In the genomic region with DNA sequence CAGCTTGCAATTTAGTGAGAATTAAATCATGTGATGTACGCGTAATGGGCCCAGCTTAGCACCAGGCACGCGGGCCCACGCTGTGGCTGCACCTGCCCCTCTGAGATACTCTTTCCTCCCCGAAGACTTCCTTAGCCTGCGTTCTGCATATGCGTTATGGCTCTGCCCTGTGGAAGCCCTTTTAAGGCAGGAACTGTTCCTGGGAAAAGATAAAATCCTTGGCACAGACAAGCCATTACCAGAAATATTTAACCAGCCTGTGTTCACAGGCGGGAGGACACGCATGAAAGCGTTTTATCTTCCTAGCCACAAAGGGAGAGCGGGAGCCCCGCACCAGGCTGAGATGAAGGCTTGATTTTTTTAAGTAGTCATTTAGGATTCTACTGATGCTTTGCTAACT, we compare ENCODE assay signal across 19 cellular contexts.
"Had no signal": no experiment of that assay in that cellular context is flagged by ENCODE, and none has a peak within 500 bp of the region (broad histone marks: within the 10 kb centered on the region; RNA-seq: fewer than 3 reads in every experiment).

No MANE protein-coding gene starts in this region.

- H3K9me3 ChIP-seq: gastroesophageal sphincter, psoas muscle had no signal

- H3K4me3 ChIP-seq: coronary artery, gastroesophageal sphincter, psoas muscle had no signal

- H3K27ac ChIP-seq: coronary artery, gastroesophageal sphincter, psoas muscle had no signal

- H3K4me3 Mint-ChIP-seq: activated CD4-positive, alpha-beta T cell treated with anti-CD3 and anti-CD28 coated beads, Interleukin-2, amount 10 ng/mL, durations not matched to agents 7 days and 5 days; activated naive CD4-positive, alpha-beta T cell treated with anti-CD3 and anti-CD28 coated beads for 36 hours; activated T-helper 17 cell treated with anti-CD3 and anti-CD28 coated beads, Interleukin-2, amount 50 U/mL, for 72 hours; naive thymus-derived CD8-positive, alpha-beta T cell; T-helper 17 cell had no signal

- H3K9me3 Mint-ChIP-seq: activated CD4-positive, alpha-beta T cell treated with anti-CD3 and anti-CD28 coated beads, Interleukin-2, amount 10 ng/mL, durations not matched to agents 7 days and 5 days; activated naive CD4-positive, alpha-beta T cell treated with anti-CD3 and anti-CD28 coated beads for 36 hours; activated T-helper 17 cell treated with anti-CD3 and anti-CD28 coated beads, Interleukin-2, amount 50 U/mL, for 72 hours; naive thymus-derived CD8-positive, alpha-beta T cell had no signal

- H3K4me1 ChIP-seq: gastroesophageal sphincter, psoas muscle had no signal

- H3K36me3 ChIP-seq: gastroesophageal sphincter had no signal

- H3K4me1 Mint-ChIP-seq: activated CD4-positive, alpha-beta T cell treated with anti-CD3 and anti-CD28 coated beads, Interleukin-2, amount 10 ng/mL, durations not matched to agents 7 days and 5 days; activated T-helper 17 cell treated with anti-CD3 and anti-CD28 coated beads, Interleukin-2, amount 50 U/mL, for 72 hours; naive thymus-derived CD8-positive, alpha-beta T cell; T-helper 17 cell had no signal

- H3K27ac Mint-ChIP-seq: activated CD4-positive, alpha-beta T cell treated with anti-CD3 and anti-CD28 coated beads, Interleukin-2, amount 10 ng/mL, durations not matched to agents 7 days and 5 days; activated naive CD4-positive, alpha-beta T cell treated with anti-CD3 and anti-CD28 coated beads for 36 hours; activated T-helper 17 cell treated with anti-CD3 and anti-CD28 coated beads, Interleukin-2, amount 50 U/mL, for 72 hours; naive thymus-derived CD8-positive, alpha-beta T cell; T-helper 17 cell had no signal

- ATAC-seq: activated T-helper 17 cell treated with anti-CD3 and anti-CD28 coated beads, Interleukin-2, amount 50 U/mL, for 72 hours; gastroesophageal sphincter; left cardiac atrium; naive thymus-derived CD8-positive, alpha-beta T cell; psoas muscle; stimulated activated naive CD8-positive, alpha-beta T cell treated with anti-CD3 and anti-CD28 coated beads, Interleukin-15, Interleukin-2, amounts not matched to agents 100 U/mL and 50 U/mL, for 24 hours; T-helper 17 cell had no signal

- H3K27me3 ChIP-seq: gastroesophageal sphincter had no signal

- H3K36me3 Mint-ChIP-seq: naive thymus-derived CD8-positive, alpha-beta T cell had no signal

- DNase-seq: activated CD4-positive, alpha-beta T cell treated with anti-CD3 and anti-CD28 coated beads, Interleukin-2, amount 10 ng/mL, durations not matched to agents 7 days and 5 days; activated CD4-positive, CD25-positive, alpha-beta regulatory T cell; activated CD8-positive, alpha-beta memory T cell treated with anti-CD3 and anti-CD28 coated beads for 24 hours; activated naive CD4-positive, alpha-beta T cell treated with anti-CD3 and anti-CD28 coated beads for 36 hours; activated T-cell treated with anti-CD3 and anti-CD28 coated beads for 4 hours; central memory CD4-positive, alpha-beta T cell; effector memory CD4-positive, alpha-beta T cell; hippocampal formation; left cardiac atrium; naive thymus-derived CD8-positive, alpha-beta T cell; occipital lobe; psoas muscle; stimulated activated CD4-positive, alpha-beta T cell treated with anti-CD3 and anti-CD28 coated beads, Interleukin-4, amount 100 ng/mL, for 1 hour; stimulated activated CD8-positive, alpha-beta memory T cell treated with anti-CD3 and anti-CD28 coated beads, Interleukin-4, amount 100 ng/mL, for 48 hours; stimulated activated naive CD8-positive, alpha-beta T cell treated with anti-CD3 and anti-CD28 coated beads, Interleukin-15, Interleukin-2, amounts not matched to agents 100 U/mL and 50 U/mL, for 24 hours; T-helper 17 cell had no signal
